In genomic region chr12:1880876-1881275, GRCh38 we compare ENCODE assay signal across 18 cellular contexts. TPM values are rescaled to one million over a fixed set of nuclear protein-coding genes. Genes with fewer than 3 reads are reported as not detected.
A peak's percentile ranks its signal among the peaks of the same experiment; 100 is the strongest.
DNase-seq lines count a peak whose midpoint lies in the region; ATAC-seq and TF ChIP-seq lines count a peak whose summit lies in the region.
"Had no signal": no experiment of that assay in that cellular context is flagged by ENCODE, and none has a peak within 500 bp of the region (broad histone marks: within the 10 kb centered on the region; RNA-seq: fewer than 3 reads in every experiment).

No MANE protein-coding gene starts in this region.

- CTCF ChIA-PET in HEK293T (lab: Yijun Ruan, JAX), result no interaction called here

- DNase-seq in right atrium auricular region (ENCODE audit: low spot score) (peak; percentile 50), Right ventricle myocardium superior (no peak), HEK293T (ENCODE audit: extremely low spot score) (peak; percentile 3), left lobe of liver (ENCODE audit: low spot score) (peak; percentile 38), vagina (ENCODE audit: extremely low spot score in 2 of 2) (peak; percentile 65 to 81), NCI-H2081 treated with DMSO at 0.1 percent for 48 hours (lab: John Stamatoyannopoulos, UW) (no peak), immature natural killer cell (no peak), activated gamma-delta T cell treated with Interleukin-2 at 50 U/mL for 16 hours (no peak)
- DNase-seq: Calu3; CD4-positive, alpha-beta memory T cell; KG1; NCI-H1417 treated with DMSO at 0.1 percent for 48 hours; NCI-H1930; NCI-H748 treated with DMSO at 0.1 percent for 48 hours; RPMI8226; SJCRH30 had no signal

- no peak for TF ChIP-seq POLR2A in vagina (IDR thresholded peaks at IDR 0.05)

- H3K9me3 ChIP-seq in right atrium auricular region (no peaks in the 10 kb centered on the region), vagina (no peaks in the 10 kb centered on the region)
- H3K9me3 ChIP-seq: HAP-1, SJCRH30 had no signal

- H3K27me3 ChIP-seq in right atrium auricular region (no peaks in the 10 kb centered on the region), vagina (no peaks in the 10 kb centered on the region)
- H3K27me3 ChIP-seq: SJCRH30 had no signal

- intact Hi-C loops in Right ventricle myocardium superior (cut with DNase I), result no loop called here
- intact Hi-C loops in vagina (cut with DNase I), result no loop called here

- H3K4me3 ChIP-seq in right atrium auricular region (no peak overlapping the region), vagina (no peak overlapping the region)
- H3K4me3 ChIP-seq: HAP-1, SJCRH30 had no signal

- no peaks in the 10 kb centered on the region for H3K9me3 Mint-ChIP-seq in immature natural killer cell
- H3K9me3 Mint-ChIP-seq: CD4-positive, alpha-beta memory T cell had no signal

- no peak overlapping the region for H3K27ac ChIP-seq in right atrium auricular region
- no peak overlapping the region for H3K27ac ChIP-seq in vagina
- H3K27ac ChIP-seq: SJCRH30 had no signal

- no peak for ATAC-seq in Right ventricle myocardium superior (ENCODE audit: poor library complexity)
- ATAC-seq in left lobe of liver, result no peak

- H3K27me3 Mint-ChIP-seq in immature natural killer cell (ENCODE audit: low read depth in 3 of 3), result peaks cover 0 to 3% (median 2%) of the 10 kb centered on the region in 3 donors

- H3K4me3 Mint-ChIP-seq in immature natural killer cell, result no peak overlapping the region
- H3K4me3 Mint-ChIP-seq: CD4-positive, alpha-beta memory T cell had no signal

- TF ChIP-seq CTCF in right atrium auricular region (IDR thresholded peaks at IDR 0.05) (no peak), vagina (IDR thresholded peaks at IDR 0.05) (no peak)

- POLR2A ChIA-PET in HEK293T (lab: Yijun Ruan, JAX), result no interaction called here

- H3K36me3 ChIP-seq in right atrium auricular region, result no peaks in the 10 kb centered on the region
- no peaks in the 10 kb centered on the region for H3K36me3 ChIP-seq in vagina
- H3K36me3 ChIP-seq: HAP-1, SJCRH30 had no signal

- no peaks in the 10 kb centered on the region for H3K4me1 Mint-ChIP-seq in immature natural killer cell
- H3K4me1 Mint-ChIP-seq: CD4-positive, alpha-beta memory T cell had no signal

- H3K4me1 ChIP-seq in right atrium auricular region, result no peaks in the 10 kb centered on the region
- no peaks in the 10 kb centered on the region for H3K4me1 ChIP-seq in vagina
- H3K4me1 ChIP-seq: HAP-1, SJCRH30 had no signal

- no peaks in the 10 kb centered on the region for H3K36me3 Mint-ChIP-seq in immature natural killer cell
- H3K36me3 Mint-ChIP-seq: CD4-positive, alpha-beta memory T cell had no signal

- no peak overlapping the region for H3K27ac Mint-ChIP-seq in immature natural killer cell
- H3K27ac Mint-ChIP-seq: CD4-positive, alpha-beta memory T cell had no signal

TF ChIP-seq in HEK293T, 16 proteins besides CTCF, POLR2A, EP300 and RAD21:
- TF ChIP-seq PKNOX1 (IDR thresholded peaks at IDR 0.05) (no peak), FOXA1 (IDR thresholded peaks at IDR 0.05) (no peak), SP1 (IDR thresholded peaks at IDR 0.05) (no peak), NFRKB (IDR thresholded peaks at IDR 0.05) (no peak), ZNF384 (IDR thresholded peaks at IDR 0.05) (no peak), LEF1 (IDR thresholded peaks at IDR 0.05; ENCODE audit: borderline replicate concordance) (no peak), L3MBTL2 (conservative IDR thresholded peaks at IDR 0.05) (no peak), BHLHE40 (IDR thresholded peaks at IDR 0.05; ENCODE audit: borderline replicate concordance) (no peak), FOXM1 (IDR thresholded peaks at IDR 0.05; ENCODE audit: borderline replicate concordance) (no peak), ELF4 (IDR thresholded peaks at IDR 0.05) (no peak)

RNA-seq across cellular contexts. Expression of gene CACNA2D4, which starts 37.6 kb away (rescaled TPM):
- total RNA-seq in right atrium auricular region (1 to 10 TPM; 1.6 to 4.1 TPM), Right ventricle myocardium superior (1.0 TPM), left lobe of liver (0.83 TPM), vagina (2.2 TPM)
- 10 to 100 TPM in 1 of 3 donors, 1 to 10 TPM in 2; 9.1 to 20.0 (median 9.6) TPM for polyA plus RNA-seq in immature natural killer cell
- total RNA-seq: NCI-H460 had no signal

Comparison
In these comparisons a context has a peak if more than half of its experiments do, and no peak if none do; other contexts are left out.
1. DNase-seq: peak in right atrium auricular region (single experiment), HEK293T (single experiment), left lobe of liver (single experiment) and vagina (2 of 2); none in Right ventricle myocardium superior (single experiment), NCI-H2081 treated with DMSO at 0.1 percent for 48 hours (single experiment), immature natural killer cell (0 of 3) and activated gamma-delta T cell treated with Interleukin-2 at 50 U/mL for 16 hours (single experiment).